ENCODE assay signal across 14 cellular contexts in the genomic region with DNA sequence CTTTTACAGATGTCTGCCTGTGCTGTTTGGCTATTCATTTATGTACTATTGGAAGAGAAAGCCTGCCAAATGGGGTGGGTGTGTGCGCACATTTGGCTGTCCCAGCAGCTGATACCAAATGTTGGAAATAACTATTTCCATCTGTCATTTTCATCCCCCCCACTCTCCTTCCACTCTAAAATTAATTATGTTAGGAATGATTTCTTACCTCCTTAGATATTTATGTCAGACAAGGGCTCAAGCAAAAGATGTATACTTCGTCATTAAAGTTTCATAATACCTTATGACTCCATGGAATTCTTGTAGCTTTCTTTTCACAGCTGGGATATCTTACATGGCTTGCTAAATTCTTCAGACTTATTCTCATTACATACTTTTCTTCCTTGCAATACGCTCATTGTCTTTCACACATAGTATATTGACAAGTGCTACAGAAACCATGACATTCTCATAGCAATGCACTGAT. TPM values are rescaled to one million over a fixed set of nuclear protein-coding genes. Genes with fewer than 3 reads are reported as not detected.
A peak's percentile ranks its signal among the peaks of the same experiment; 100 is the strongest.
DNase-seq lines count a peak whose midpoint lies in the region; ATAC-seq and TF ChIP-seq lines count a peak whose summit lies in the region.
"Had no signal": no experiment of that assay in that cellular context is flagged by ENCODE, and none has a peak within 500 bp of the region (broad histone marks: within the 10 kb centered on the region; RNA-seq: fewer than 3 reads in every experiment).

No MANE protein-coding gene starts in this region.

- no peaks in the 10 kb centered on the region for H3K27me3 Mint-ChIP-seq in IgD-negative memory B cell
- H3K27me3 Mint-ChIP-seq in nephron (ENCODE audit: low read depth), result no peaks in the 10 kb centered on the region

- H3K36me3 Mint-ChIP-seq in IgD-negative memory B cell, result peaks cover 7% of the 10 kb centered on the region
- H3K36me3 Mint-ChIP-seq in nephron (ENCODE audit: low read depth), result peaks cover 41% of the 10 kb centered on the region
- H3K36me3 Mint-ChIP-seq in activated naive CD4-positive, alpha-beta T cell treated with anti-CD3 and anti-CD28 coated beads, Interleukin-2, amount 50 U/mL, for 72 hours, result peaks cover 8 to 21% of the 10 kb centered on the region in 2 donors

- no peak for TF ChIP-seq CTCF in nephron (IDR thresholded peaks at IDR 0.05; ENCODE audit: unreplicated experiment in 3 of 3)

- DNase-seq in AG08395 (ENCODE audit: low spot score) (peak; percentile 17), fibroblast of the conjunctiva (ENCODE audit: low read depth) (peak; percentile 31), SHP77 treated with DMSO at 0.1 percent for 48 hours (lab: John Stamatoyannopoulos, UW) (no peak)
- no peak for DNase-seq in activated naive CD4-positive, alpha-beta T cell treated with anti-CD3 and anti-CD28 coated beads, Interleukin-2, amount 50 U/mL, for 72 hours (ENCODE audit: low spot score in 2 of 2)
- DNase-seq: ACHN; activated CD4-positive, alpha-beta T cell treated with anti-CD3 and anti-CD28 coated beads, Interleukin-2, amount 50 U/mL, for 48 hours; immature natural killer cell; MG63; midbrain had no signal

- no peak for ATAC-seq in HG03175 (IDR thresholded peaks at IDR 0.05; ENCODE audit: unreplicated experiment)
- ATAC-seq in activated naive CD4-positive, alpha-beta T cell treated with anti-CD3 and anti-CD28 coated beads, Interleukin-2, amount 50 U/mL, for 72 hours, result no peak
- ATAC-seq in GM21381 (IDR thresholded peaks at IDR 0.05; ENCODE audit: unreplicated experiment), result no peak
- ATAC-seq: Panc1 had no signal

- no peak overlapping the region for H3K4me3 Mint-ChIP-seq in IgD-negative memory B cell
- peak overlapping the region in 1 of 3 experiments; percentile 26 for H3K4me3 Mint-ChIP-seq in nephron

- peak overlapping the region in 2 of 3 donors; percentile 21 to 59 for H3K27ac Mint-ChIP-seq in IgD-negative memory B cell
- H3K27ac Mint-ChIP-seq in nephron, result peak overlapping the region; percentile 43 to 66 (median 52)
- no peak overlapping the region for H3K27ac Mint-ChIP-seq in activated naive CD4-positive, alpha-beta T cell treated with anti-CD3 and anti-CD28 coated beads, Interleukin-2, amount 50 U/mL, for 72 hours

- H3K4me1 Mint-ChIP-seq in IgD-negative memory B cell (peaks cover 9 to 22% (median 11%) of the 10 kb centered on the region in 3 donors), nephron (peaks cover 42% of the 10 kb centered on the region)

- no peaks in the 10 kb centered on the region for H3K9me3 Mint-ChIP-seq in IgD-negative memory B cell
- H3K9me3 Mint-ChIP-seq in nephron, result no peaks in the 10 kb centered on the region
- no peaks in the 10 kb centered on the region for H3K9me3 Mint-ChIP-seq in activated naive CD4-positive, alpha-beta T cell treated with anti-CD3 and anti-CD28 coated beads, Interleukin-2, amount 50 U/mL, for 72 hours
- H3K9me3 Mint-ChIP-seq: immature natural killer cell had no signal

RNA-seq across cellular contexts. Expression of gene ITM2B, which starts 18.6 kb away (rescaled TPM):
- polyA plus RNA-seq in IgD-negative memory B cell, result 538 TPM
- total RNA-seq in activated naive CD4-positive, alpha-beta T cell treated with anti-CD3 and anti-CD28 coated beads, Interleukin-2, amount 50 U/mL, for 72 hours, result 100 to 1,000 TPM in 1 of 2 donors, 10 to 100 TPM in 1; 72.8 to 146 TPM

RNA-seq across cellular contexts. Expression of gene RB1, which starts 51.9 kb away (rescaled TPM):
- 43.7 TPM for polyA plus RNA-seq in IgD-negative memory B cell
- total RNA-seq in activated naive CD4-positive, alpha-beta T cell treated with anti-CD3 and anti-CD28 coated beads, Interleukin-2, amount 50 U/mL, for 72 hours, result 10 to 100 TPM; 30.3 to 33.8 TPM

Comparison
In these comparisons a context has a peak if more than half of its experiments do, and no peak if none do; other contexts are left out.
1. DNase-seq: peak in AG08395 (single experiment) and fibroblast of the conjunctiva (single experiment); none in activated naive CD4-positive, alpha-beta T cell treated with anti-CD3 and anti-CD28 coated beads, Interleukin-2, amount 50 U/mL, for 72 hours (0 of 2) and SHP77 treated with DMSO at 0.1 percent for 48 hours (single experiment).
2. H3K27ac Mint-ChIP-seq: peak in IgD-negative memory B cell (2 of 3) and nephron (3 of 3); none in activated naive CD4-positive, alpha-beta T cell treated with anti-CD3 and anti-CD28 coated beads, Interleukin-2, amount 50 U/mL, for 72 hours (0 of 2).